ENCODE assay signal across 1 cellular context in genomic region chr12:57817261-57817989, GRCh38.
TF ChIP-seq lines count a peak whose summit lies in the region.

No MANE protein-coding gene starts in this region.

TF ChIP-seq in PFSK-1, 5 proteins besides CTCF, POLR2A, EP300 and RAD21 (continued from another document):
- TF ChIP-seq REST (IDR thresholded peaks at IDR 0.05; ENCODE audit: insufficient read depth in 1 of 2, low read depth in 2 of 2, low read length in 2 of 2) = no peak
